Comparison of ENCODE assay signal across 8 cellular contexts in the genomic region with DNA sequence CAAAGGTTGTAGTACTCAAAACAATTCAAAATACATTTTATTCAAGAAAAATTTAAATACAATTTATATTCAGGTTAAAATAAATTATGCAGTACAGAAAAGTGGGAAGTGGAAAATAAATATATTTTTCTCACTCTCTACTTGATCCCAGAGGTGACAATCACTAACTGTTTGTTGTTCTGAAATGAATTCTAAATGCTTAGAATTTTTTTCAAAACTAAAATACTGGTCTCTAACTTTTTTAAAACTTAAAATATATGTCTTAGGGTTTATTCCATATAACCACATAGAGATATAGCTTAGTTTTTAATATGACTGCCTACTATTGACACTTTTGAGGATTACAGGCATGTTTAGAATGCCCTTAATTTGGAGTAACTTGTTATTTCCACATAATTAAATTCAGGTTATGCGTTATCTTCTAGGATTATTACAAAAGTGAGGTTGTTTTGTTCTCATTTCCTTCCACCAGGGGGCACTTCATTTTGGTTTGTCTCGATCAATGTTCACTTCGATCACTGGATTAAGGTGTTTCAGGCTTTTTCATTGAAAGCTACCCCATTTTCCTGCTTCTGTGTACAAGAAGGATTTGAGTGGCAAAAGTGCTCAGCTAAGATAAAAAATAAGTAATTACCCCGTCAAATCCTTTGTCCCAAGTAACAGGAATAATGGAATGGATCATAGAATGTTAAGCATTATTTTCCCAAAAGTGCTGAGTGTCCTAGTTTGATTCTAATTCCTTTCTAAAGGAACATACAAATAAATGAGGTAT. TPM values are rescaled to one million over a fixed set of nuclear protein-coding genes. Genes with fewer than 3 reads are reported as not detected.
A peak's percentile ranks its signal among the peaks of the same experiment; 100 is the strongest.
DNase-seq lines count a peak whose midpoint lies in the region; ATAC-seq and TF ChIP-seq lines count a peak whose summit lies in the region.

No MANE protein-coding gene starts in this region.

- no peak overlapping the region for H2AFZ ChIP-seq in OCI-LY1 (ENCODE audit: low read length)

- H3K27me3 ChIP-seq in BE2C = no peaks in the 10 kb centered on the region
- H3K27me3 ChIP-seq in OCI-LY1 (ENCODE audit: insufficient read depth, low read length) = no peaks in the 10 kb centered on the region
- no peaks in the 10 kb centered on the region for H3K27me3 ChIP-seq in muscle layer of colon (ENCODE audit: control insufficient read depth in 1 of 2, insufficient read depth in 2 of 2, low read length in 2 of 2)

- H3K4me3 ChIP-seq in BE2C (ENCODE audit: low read depth, low read length) = no peak overlapping the region
- H3K4me3 ChIP-seq in OCI-LY1 (ENCODE audit: low read depth, low read length, poor library complexity, severe bottlenecking) = no peak overlapping the region
- peak overlapping the region; percentile 60 for H3K4me3 ChIP-seq in coronary artery
- H3K4me3 ChIP-seq in muscle layer of colon (ENCODE audit: low read depth in 1 of 2, low read length in 2 of 2) = peak overlapping the region; percentile 18 to 42

- H4K20me1 ChIP-seq in OCI-LY1 (ENCODE audit: insufficient read depth, low read length) = no peaks in the 10 kb centered on the region

- no peaks in the 10 kb centered on the region for H3K79me2 ChIP-seq in OCI-LY1 (ENCODE audit: insufficient read depth, low read length)

- H3K36me3 ChIP-seq in BE2C (no peaks in the 10 kb centered on the region), OCI-LY1 (ENCODE audit: insufficient read depth, low read length) (no peaks in the 10 kb centered on the region), muscle layer of colon (ENCODE audit: insufficient read depth, low read length) (no peaks in the 10 kb centered on the region)

- peak; percentile 19 for DNase-seq in BE2C
- no peak for DNase-seq in coronary artery (ENCODE audit: low spot score)
- DNase-seq in amniotic stem cell (lab: John Stamatoyannopoulos, UW) = no peak

- H3K9me3 ChIP-seq in BE2C (no peaks in the 10 kb centered on the region), OCI-LY1 (ENCODE audit: low read length) (no peaks in the 10 kb centered on the region), muscle layer of colon (ENCODE audit: low read length) (no peaks in the 10 kb centered on the region)

- no peaks in the 10 kb centered on the region; the same call in 1 of the 2 replicates for H3K4me1 ChIP-seq in BE2C
- no peaks in the 10 kb centered on the region for H3K4me1 ChIP-seq in OCI-LY1 (ENCODE audit: insufficient read depth, low read length, severe bottlenecking)
- no peaks in the 10 kb centered on the region for H3K4me1 ChIP-seq in muscle layer of colon (ENCODE audit: insufficient read depth, low read length)

- H3K9me2 ChIP-seq in OCI-LY1 (ENCODE audit: low read depth, low read length) = no peaks in the 10 kb centered on the region

- no peak overlapping the region for H3K27ac ChIP-seq in OCI-LY1 (ENCODE audit: low read depth, low read length, poor library complexity, severe bottlenecking)
- no peak overlapping the region for H3K27ac ChIP-seq in coronary artery
- H3K27ac ChIP-seq in muscle layer of colon (ENCODE audit: low read depth, low read length) = no peak overlapping the region

- ATAC-seq in GM18498 (IDR thresholded peaks at IDR 0.05; ENCODE audit: unreplicated experiment) (peak; percentile 63), HG03196 (IDR thresholded peaks at IDR 0.05; ENCODE audit: unreplicated experiment) (peak; percentile 49), GM18520 (IDR thresholded peaks at IDR 0.05; ENCODE audit: unreplicated experiment) (no peak)

- H3K4me2 ChIP-seq in OCI-LY1 (ENCODE audit: low read length) = no peak overlapping the region

- H3K9ac ChIP-seq in OCI-LY1 (ENCODE audit: low read length) = no peak overlapping the region
- no peak overlapping the region for H3K9ac ChIP-seq in muscle layer of colon (ENCODE audit: low read length)

- no peaks in the 10 kb centered on the region for H3F3A ChIP-seq in OCI-LY1 (ENCODE audit: insufficient read depth, low read length)

- TF ChIP-seq CTCF in BE2C (IDR thresholded peaks at IDR 0.05; ENCODE audit: low read depth, low read length) = peak; percentile 56
- TF ChIP-seq CTCF in OCI-LY1 (IDR thresholded peaks at IDR 0.05; ENCODE audit: low read length) = peak; percentile 70
- TF ChIP-seq CTCF in coronary artery (IDR thresholded peaks at IDR 0.05) = peak; percentile 53

RNA-seq across cellular contexts. Expression of gene TFPI, which starts 27.1 kb away (rescaled TPM):
- 7.7 TPM for polyA plus RNA-seq in BE2C (2012; ENCODE audit: insufficient read depth, insufficient read length, low read depth)

Comparison
In these comparisons a context has a peak if more than half of its experiments do, and no peak if none do; other contexts are left out.
1. H3K4me3 ChIP-seq: peak in coronary artery (single experiment) and muscle layer of colon (2 of 2); none in BE2C (single experiment) and OCI-LY1 (single experiment).
2. Peak in every context shown above with its lines, with median percentiles within 50 percentile points of each other: CTCF ChIP-seq.